18 cellular contexts compared by ENCODE assay signal in the genomic region with DNA sequence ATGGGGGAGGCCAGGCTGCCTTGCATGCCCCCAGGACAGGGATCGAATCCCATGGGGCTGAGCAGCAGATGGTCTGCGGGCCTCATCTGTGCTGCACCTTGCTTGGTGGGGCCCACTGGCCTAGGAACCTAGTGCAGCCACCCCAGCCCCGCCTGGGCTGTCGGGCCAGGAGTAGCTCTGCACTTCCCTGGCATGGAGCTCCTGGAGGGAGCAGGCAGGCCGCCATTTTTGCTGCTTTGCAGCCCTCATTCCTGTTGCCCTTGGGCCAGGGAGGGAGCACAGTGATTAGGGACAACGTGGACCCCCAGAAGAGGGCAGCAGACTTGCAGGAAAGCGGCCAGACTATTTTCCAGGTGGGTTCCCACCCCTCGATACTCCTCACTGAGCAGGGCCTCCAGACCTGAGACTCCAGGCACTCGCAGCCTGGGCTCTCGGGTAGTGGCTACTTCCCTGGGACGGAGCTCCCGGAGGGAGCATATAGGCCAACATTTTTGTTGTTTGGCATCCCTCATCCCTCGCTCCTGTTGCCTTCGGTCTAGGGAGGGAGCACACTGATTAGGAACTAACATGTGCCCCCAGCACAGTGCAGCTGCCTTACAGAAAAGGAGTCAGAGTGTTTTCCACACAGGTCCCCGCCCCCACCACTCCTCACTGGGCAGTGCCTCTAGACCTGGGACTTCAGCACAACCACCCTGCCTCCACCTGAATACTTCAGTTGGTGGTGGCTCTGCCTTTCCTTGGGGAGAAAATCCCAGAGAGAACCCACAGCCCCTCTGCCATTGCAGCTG.
A peak's percentile ranks its signal among the peaks of the same experiment; 100 is the strongest.
DNase-seq lines count a peak whose midpoint lies in the region; ATAC-seq and TF ChIP-seq lines count a peak whose summit lies in the region.
"Had no signal": no experiment of that assay in that cellular context is flagged by ENCODE, and none has a peak within 500 bp of the region (broad histone marks: within the 10 kb centered on the region; RNA-seq: fewer than 3 reads in every experiment).

No MANE protein-coding gene starts in this region.

- DNase-seq in 8988T: peak; percentile 11
- DNase-seq in GM12865 (ENCODE audit: low read depth): peak; percentile 3
- DNase-seq in WERI-Rb-1: peak; percentile 63
- peak; percentile 83 for DNase-seq in iPS DF 19.7 (ENCODE audit: low read depth, low spot score)
- DNase-seq in GM20000 (ENCODE audit: low spot score): no peak
- DNase-seq in activated T-cell treated with anti-CD3 and anti-CD28 coated beads, Interleukin-2, amount 50 U/mL, for 48 hours: no peak
- DNase-seq: activated CD4-positive, alpha-beta T cell treated with anti-CD3 and anti-CD28 coated beads, Interleukin-2, amount 10 ng/mL, durations not matched to agents 24 days and 14 days; activated T-cell treated with anti-CD3 and anti-CD28 coated beads for 4 hours; DMS53; kidney; midbrain; NCI-H2081 treated with DMSO at 0.1 percent for 48 hours; NK-92 treated with Interleukin-12 subunit alpha and Interleukin-12 subunit beta, amount 100 ng/mL, for 24 hours; SHP77 treated with DMSO at 0.1 percent for 48 hours; T1000; transverse colon had no signal

- no peak overlapping the region for H3K27ac ChIP-seq in WERI-Rb-1
- H3K27ac ChIP-seq: transverse colon had no signal

- ATAC-seq in HG02571 (IDR thresholded peaks at IDR 0.05; ENCODE audit: unreplicated experiment) (no peak), GM21390 (IDR thresholded peaks at IDR 0.05; ENCODE audit: unreplicated experiment) (no peak)

- no peaks in the 10 kb centered on the region for H3K36me3 ChIP-seq in WERI-Rb-1
- H3K36me3 ChIP-seq: transverse colon had no signal

- no peak overlapping the region for H3K4me3 ChIP-seq in GM12865 (ENCODE audit: low read depth, low read length)
- H3K4me3 ChIP-seq in WERI-Rb-1 (ENCODE audit: low read depth, low read length): no peak overlapping the region
- H3K4me3 ChIP-seq: transverse colon had no signal

- TF ChIP-seq CTCF in GM12865 (IDR thresholded peaks at IDR 0.05; ENCODE audit: insufficient read depth, low read depth, low read length, missing control alignments): no peak
- peak; percentile 67 for TF ChIP-seq CTCF in WERI-Rb-1 (IDR thresholded peaks at IDR 0.05; ENCODE audit: low read depth, low read length)
- no peak for TF ChIP-seq CTCF in GM20000 (IDR thresholded peaks at IDR 0.05; ENCODE audit: extremely low read depth, missing control alignments)

- peaks cover 4% of the 10 kb centered on the region for H3K9me3 ChIP-seq in WERI-Rb-1 (ENCODE audit: severe bottlenecking)

- H3K27me3 ChIP-seq in WERI-Rb-1 (ENCODE audit: insufficient read depth, low read depth, severe bottlenecking): no peaks in the 10 kb centered on the region
- H3K27me3 ChIP-seq: transverse colon had no signal

Comparison
In these comparisons a context has a peak if more than half of its experiments do, and no peak if none do; other contexts are left out.
1. DNase-seq: peak in 8988T (single experiment), GM12865 (single experiment), WERI-Rb-1 (single experiment) and iPS DF 19.7 (single experiment); none in GM20000 (single experiment) and activated T-cell treated with anti-CD3 and anti-CD28 coated beads, Interleukin-2, amount 50 U/mL, for 48 hours (0 of 2).